8 cellular contexts compared by ENCODE assay signal in genomic region chr4:74444891-74445642, GRCh38. TPM values are rescaled to one million over a fixed set of nuclear protein-coding genes. Genes with fewer than 3 reads are reported as not detected.
DNase-seq lines count a peak whose midpoint lies in the region; ATAC-seq, FAIRE-seq and TF ChIP-seq lines count a peak whose summit lies in the region.

TSS of gene AREG (plus strand) at chr4:74445136. CDS start at chr4:74445346, 210 bp downstream.

- DNase-seq in CD4-positive, alpha-beta memory T cell, result peak; percentile 90 to 95 (median 92)
- DNase-seq in RWPE1 (ENCODE audit: low spot score), result peak; percentile 87
- peak; percentile 78 for DNase-seq in activated gamma-delta T cell treated with Interleukin-2 at 50 U/mL for 16 hours
- peak; percentile 62 for DNase-seq in glomerular visceral epithelial cell (ENCODE audit: extremely low spot score)
- peak; percentile 61 to 84 (median 72) for DNase-seq in pancreas
- peak; percentile 69 to 86 for DNase-seq in tibial artery

- no peaks in the 10 kb centered on the region for H3K9me3 ChIP-seq in CD4-positive, alpha-beta memory T cell (ENCODE audit: control insufficient read depth in 1 of 2, low read length in 2 of 2)
- H3K9me3 ChIP-seq in pancreas, result no peaks in the 10 kb centered on the region
- no peaks in the 10 kb centered on the region for H3K9me3 ChIP-seq in tibial artery

- H3K27me3 Mint-ChIP-seq in CD4-positive, alpha-beta memory T cell, result peaks cover 0 to 2% of the 10 kb centered on the region in 2 donors

- peak; percentile 70 for TF ChIP-seq CTCF in RWPE1 (conservative IDR thresholded peaks at IDR 0.05; ENCODE audit: low read depth)
- peak in 2 of 4 donors; percentile 27 to 29 for TF ChIP-seq CTCF in pancreas (IDR thresholded peaks at IDR 0.05)
- TF ChIP-seq CTCF in tibial artery (IDR thresholded peaks at IDR 0.05), result peak; percentile 33 to 46

- H3K4me1 ChIP-seq in CD4-positive, alpha-beta memory T cell (ENCODE audit: insufficient read depth, low read length), result peaks cover 10% of the 10 kb centered on the region
- H3K4me1 ChIP-seq in pancreas (peaks cover 0 to 3% (median 0%) of the 10 kb centered on the region in 3 donors), tibial artery (peaks cover 0 to 4% (median 0%) of the 10 kb centered on the region in 4 donors)

- H3K36me3 ChIP-seq in CD4-positive, alpha-beta memory T cell (ENCODE audit: insufficient read depth, low read length), result no peaks in the 10 kb centered on the region
- no peaks in the 10 kb centered on the region for H3K36me3 ChIP-seq in pancreas
- H3K36me3 ChIP-seq in tibial artery, result no peaks in the 10 kb centered on the region

- no peaks in the 10 kb centered on the region for H3K27me3 ChIP-seq in CD4-positive, alpha-beta memory T cell (ENCODE audit: insufficient read depth, low read length)
- H3K27me3 ChIP-seq in pancreas (no peaks in the 10 kb centered on the region), tibial artery (no peaks in the 10 kb centered on the region)

- intact Hi-C loops in CD4-positive, alpha-beta memory T cell (cut with micrococcal nuclease), result loop anchor here (1.0 to 10.0 kb wide), 4 partner anchors 47 to 1230 kb away; partner anchors contain the start of genes G3BP2 and MTHFD2L
- intact Hi-C loops in pancreas (cut with DNase I), result no loop called here
- intact Hi-C loops in tibial artery (cut with DNase I; ENCODE audit: low total_unique reads), result no loop called here

- H3K36me3 Mint-ChIP-seq in CD4-positive, alpha-beta memory T cell, result peaks cover 0 to 3% of the 10 kb centered on the region in 2 donors

- POLR2A ChIA-PET in CD4-positive, alpha-beta memory T cell (lab: Charles Lee; ENCODE audit: partially characterized antibody), result interaction anchor here (0.8 to 3.9 kb wide), 5 partner anchors 9 to 1279 kb away, joined by 3 to 43 read pairs (median 3); partner anchors contain the start of gene USO1
- POLR2A ChIA-PET in RWPE1 (lab: Yijun Ruan, JAX; ENCODE audit: low non-redundant PET), result interaction anchor here (0.7 to 1.6 kb wide), 5 partner anchors 35 to 124 kb away, joined by 3 to 9 read pairs (median 4); no protein-coding TSS in a partner anchor

- WGBS in pancreas, 2 donors, result 0 to 1% methylated on average over 46 to 64 of the region's 64 CpGs

- CTCF ChIA-PET in CD4-positive, alpha-beta memory T cell (lab: Charles Lee; ENCODE audit: partially characterized antibody), result interaction anchor here (0.9 to 3.2 kb wide), 12 partner anchors 9 to 180 kb away, joined by 3 to 16 read pairs (median 4); no protein-coding TSS in a partner anchor
- CTCF ChIA-PET in RWPE1 (lab: Yijun Ruan, JAX), result interaction anchor here (0.6 to 3.2 kb wide), 14 partner anchors 41 to 313 kb away, joined by 3 to 17 read pairs (median 3); no protein-coding TSS in a partner anchor

- ATAC-seq in GM19397 (IDR thresholded peaks at IDR 0.05; ENCODE audit: unreplicated experiment), result peak; percentile 89
- ATAC-seq in HG03520 (IDR thresholded peaks at IDR 0.05; ENCODE audit: unreplicated experiment), result peak; percentile 92
- peak; percentile 89 to 94 (median 94) for ATAC-seq in pancreas

- peaks cover 0 to 1% (median 0%) of the 10 kb centered on the region in 8 donors for H3K9me3 Mint-ChIP-seq in CD4-positive, alpha-beta memory T cell

- peak within 1 kb of the TSS; percentile 84 for H3K27ac ChIP-seq in CD4-positive, alpha-beta memory T cell (ENCODE audit: low read depth, low read length)
- H3K27ac ChIP-seq in RWPE1 (peak within 1 kb of the TSS; percentile 96), pancreas (peak within 1 kb of the TSS in 3 of 4 donors; percentile 31 to 60 (median 39)), tibial artery (peak within 1 kb of the TSS; percentile 34 to 59)

- peak within 1 kb of the TSS; percentile 93 to 99 (median 97) for H3K27ac Mint-ChIP-seq in CD4-positive, alpha-beta memory T cell

- peaks cover 5 to 14% (median 9%) of the 10 kb centered on the region in 4 donors for H3K4me1 Mint-ChIP-seq in CD4-positive, alpha-beta memory T cell

- peak within 1 kb of the TSS; percentile 7 to 67 for H3K4me3 ChIP-seq in CD4-positive, alpha-beta memory T cell (ENCODE audit: low read length in 2 of 2)
- H3K4me3 ChIP-seq in pancreas, result peak within 1 kb of the TSS; percentile 22 to 54 (median 42)
- peak within 1 kb of the TSS; percentile 60 to 61 for H3K4me3 ChIP-seq in tibial artery

- no peak for FAIRE-seq in pancreas (lab: Jason Lieb, UNC)

- peak within 1 kb of the TSS; percentile 90 to 97 (median 94) for H3K4me3 Mint-ChIP-seq in CD4-positive, alpha-beta memory T cell

RNA-seq across cellular contexts. Expression of gene AREG, which starts in this region (rescaled TPM):
- total RNA-seq in CD4-positive, alpha-beta memory T cell, result under 1 TPM; 0.44 to 0.52 TPM
- polyA plus RNA-seq in CD4-positive, alpha-beta memory T cell, result 1 to 10 TPM; 1.4 to 8.3 TPM
- total RNA-seq in pancreas, result 1 to 10 TPM in 1 of 6 donors, under 1 TPM in 5; 0.12 to 1.4 (median 0.52) TPM
- under 1 TPM; 0.23 to 0.82 TPM for polyA plus RNA-seq in pancreas

Comparison
In these comparisons a context has a peak if more than half of its experiments do, and no peak if none do; other contexts are left out.
1. Peak in every context shown above with its lines: DNase-seq, ATAC-seq, H3K4me3 ChIP-seq and H3K27ac ChIP-seq.
2. H3K27ac ChIP-seq: peak in every context shown above with its lines; median percentile 96 in RWPE1; 84 in CD4-positive, alpha-beta memory T cell; 46 in tibial artery; 39 in pancreas.